Comparison of ENCODE assay signal across 8 cellular contexts in the genomic region with DNA sequence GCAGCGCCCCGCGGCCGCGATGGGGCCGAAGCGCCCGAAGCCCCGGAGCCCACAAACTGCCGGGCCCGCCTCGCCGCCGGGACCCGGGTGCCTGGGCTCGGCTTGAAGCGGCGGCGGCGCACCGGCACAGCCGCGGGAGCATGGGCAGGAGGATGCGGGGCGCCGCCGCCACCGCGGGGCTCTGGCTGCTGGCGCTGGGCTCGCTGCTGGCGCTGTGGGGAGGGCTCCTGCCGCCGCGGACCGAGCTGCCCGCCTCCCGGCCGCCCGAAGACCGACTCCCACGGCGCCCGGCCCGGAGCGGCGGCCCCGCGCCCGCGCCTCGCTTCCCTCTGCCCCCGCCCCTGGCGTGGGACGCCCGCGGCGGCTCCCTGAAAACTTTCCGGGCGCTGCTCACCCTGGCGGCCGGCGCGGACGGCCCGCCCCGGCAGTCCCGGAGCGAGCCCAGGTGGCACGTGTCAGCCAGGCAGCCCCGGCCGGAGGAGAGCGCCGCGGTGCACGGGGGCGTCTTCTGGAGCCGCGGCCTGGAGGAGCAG. TPM values are rescaled to one million over a fixed set of nuclear protein-coding genes. Genes with fewer than 3 reads are reported as not detected.
DNase-seq lines count a peak whose midpoint lies in the region; ATAC-seq and TF ChIP-seq lines count a peak whose summit lies in the region.

No MANE protein-coding gene starts in this region.

- peaks cover 3% of the 10 kb centered on the region for H4K20me1 ChIP-seq in smooth muscle cell (ENCODE audit: low read depth)

- H3K4me3 ChIP-seq in right atrium auricular region (peak overlapping the region; percentile 47 to 63), smooth muscle cell (peak overlapping the region; percentile 64)

- 1% methylated on average over 74 of the region's 79 CpGs for WGBS in smooth muscle cell (ENCODE audit: low lambda C conversion rate)

- peak overlapping the region; percentile 93 for H3K4me2 ChIP-seq in smooth muscle cell

- peak; percentile 44 for ATAC-seq in HG03280 (IDR thresholded peaks at IDR 0.05; ENCODE audit: unreplicated experiment)
- peak; percentile 59 for ATAC-seq in activated CD8-positive, alpha-beta T cell treated with anti-CD3 and anti-CD28 coated beads, Interleukin-2, amount 10 ng/mL, durations not matched to agents 7 days and 5 days

- H3K79me2 ChIP-seq in smooth muscle cell (ENCODE audit: low read depth), result peaks cover 23% of the 10 kb centered on the region

- no peaks in the 10 kb centered on the region for H3K27me3 ChIP-seq in right atrium auricular region
- H3K27me3 ChIP-seq in smooth muscle cell (ENCODE audit: low read depth), result no peaks in the 10 kb centered on the region

- no peaks in the 10 kb centered on the region for H3K36me3 Mint-ChIP-seq in activated CD8-positive, alpha-beta T cell treated with anti-CD3 and anti-CD28 coated beads, Interleukin-2, amount 10 ng/mL, durations not matched to agents 7 days and 5 days (ENCODE audit: low read depth)
- H3K36me3 Mint-ChIP-seq in immature natural killer cell, result peaks cover 0 to 3% (median 0%) of the 10 kb centered on the region in 3 donors

- H3F3A ChIP-seq in smooth muscle cell (ENCODE audit: low read depth), result peaks cover 29% of the 10 kb centered on the region

- H3K27ac ChIP-seq in right atrium auricular region, result peak overlapping the region; percentile 65 to 81
- peak overlapping the region; percentile 93 for H3K27ac ChIP-seq in smooth muscle cell (ENCODE audit: low read depth)

- H3K4me1 Mint-ChIP-seq in activated CD8-positive, alpha-beta T cell treated with anti-CD3 and anti-CD28 coated beads, Interleukin-2, amount 10 ng/mL, durations not matched to agents 7 days and 5 days (ENCODE audit: low read depth), result peaks cover 10% of the 10 kb centered on the region
- peaks cover 11 to 12% of the 10 kb centered on the region in 2 donors for H3K4me1 Mint-ChIP-seq in immature natural killer cell

- H3K9me3 Mint-ChIP-seq in activated CD8-positive, alpha-beta T cell treated with anti-CD3 and anti-CD28 coated beads, Interleukin-2, amount 10 ng/mL, durations not matched to agents 7 days and 5 days (ENCODE audit: insufficient read depth), result no peaks in the 10 kb centered on the region
- no peaks in the 10 kb centered on the region for H3K9me3 Mint-ChIP-seq in immature natural killer cell

- H3K27ac Mint-ChIP-seq in activated CD8-positive, alpha-beta T cell treated with anti-CD3 and anti-CD28 coated beads, Interleukin-2, amount 10 ng/mL, durations not matched to agents 7 days and 5 days, result no peak overlapping the region
- H3K27ac Mint-ChIP-seq in immature natural killer cell, result no peak overlapping the region

- H3K4me1 ChIP-seq in right atrium auricular region (peaks cover 0 to 31% of the 10 kb centered on the region in 2 donors), smooth muscle cell (ENCODE audit: low read depth) (peaks cover 60% of the 10 kb centered on the region)

- H3K9me3 ChIP-seq in right atrium auricular region (no peaks in the 10 kb centered on the region), smooth muscle cell (replicated peaks; ENCODE audit: low read depth) (no peaks in the 10 kb centered on the region)

- H3K9ac ChIP-seq in smooth muscle cell (ENCODE audit: low read depth), result peak overlapping the region; percentile 77

- CTCF ChIA-PET in activated CD8-positive, alpha-beta T cell treated with anti-CD3 and anti-CD28 coated beads, Interleukin-2, amount 10 ng/mL, durations not matched to agents 7 days and 5 days (lab: Charles Lee), result interaction anchor here (2.3 kb wide), 1 partner anchor 204 kb away, joined by 11 read pairs; no protein-coding TSS in a partner anchor

- H3K4me3 Mint-ChIP-seq in activated CD8-positive, alpha-beta T cell treated with anti-CD3 and anti-CD28 coated beads, Interleukin-2, amount 10 ng/mL, durations not matched to agents 7 days and 5 days, result no peak overlapping the region
- no peak overlapping the region for H3K4me3 Mint-ChIP-seq in immature natural killer cell

- POLR2A ChIA-PET in activated CD8-positive, alpha-beta T cell treated with anti-CD3 and anti-CD28 coated beads, Interleukin-2, amount 10 ng/mL, durations not matched to agents 7 days and 5 days (lab: Charles Lee), result no interaction called here

- DNase-seq in COLO668 (lab: John Stamatoyannopoulos, UW; ENCODE audit: unreplicated experiment) (peak; percentile 82), right atrium auricular region (ENCODE audit: low spot score) (no peak), smooth muscle cell (lab: John Stamatoyannopoulos, UW; ENCODE audit: unreplicated experiment) (no peak), T-helper 9 cell (no peak), immature natural killer cell (no peak)
- DNase-seq in activated CD8-positive, alpha-beta T cell treated with anti-CD3 and anti-CD28 coated beads, Interleukin-2, amount 10 ng/mL, durations not matched to agents 7 days and 5 days, result peak; percentile 21

- no peak for TF ChIP-seq CTCF in right atrium auricular region (IDR thresholded peaks at IDR 0.05)
- TF ChIP-seq CTCF in smooth muscle cell (IDR thresholded peaks at IDR 0.05; ENCODE audit: borderline replicate concordance, insufficient read depth, poor library complexity, severe bottlenecking), result no peak

- peak; percentile 9 for TF ChIP-seq POLR2A in GM19193 (IDR thresholded peaks at IDR 0.05; ENCODE audit: extremely low read depth, insufficient read depth, insufficient read length)

- H3K36me3 ChIP-seq in right atrium auricular region (no peaks in the 10 kb centered on the region), smooth muscle cell (ENCODE audit: low read depth) (no peaks in the 10 kb centered on the region)

- no peak overlapping the region for H2AFZ ChIP-seq in smooth muscle cell (ENCODE audit: low read depth)

- peaks cover 51% of the 10 kb centered on the region for H3K27me3 Mint-ChIP-seq in activated CD8-positive, alpha-beta T cell treated with anti-CD3 and anti-CD28 coated beads, Interleukin-2, amount 10 ng/mL, durations not matched to agents 7 days and 5 days (ENCODE audit: low read depth)
- H3K27me3 Mint-ChIP-seq in immature natural killer cell (ENCODE audit: low read depth in 3 of 3), result peaks cover 7 to 29% (median 10%) of the 10 kb centered on the region in 3 donors

RNA-seq across cellular contexts. Expression of a gene that starts 0.3 kb away (rescaled TPM):
- total RNA-seq in activated CD8-positive, alpha-beta T cell treated with anti-CD3 and anti-CD28 coated beads, Interleukin-2, amount 10 ng/mL, durations not matched to agents 7 days and 5 days, result under 1 TPM; 0.11 to 0.39 TPM
- 1 to 10 TPM; 1.9 to 3.9 TPM for total RNA-seq in right atrium auricular region
- total RNA-seq in smooth muscle cell, result 28.3 and 32.7 TPM in 2 replicates
- polyA plus RNA-seq in smooth muscle cell, result 41.2 and 44.5 TPM in 2 replicates
- polyA plus RNA-seq in immature natural killer cell, result not detected

RNA-seq across cellular contexts. Expression of a gene that starts 44.0 kb away (rescaled TPM):
- total RNA-seq in activated CD8-positive, alpha-beta T cell treated with anti-CD3 and anti-CD28 coated beads, Interleukin-2, amount 10 ng/mL, durations not matched to agents 7 days and 5 days, result 10 to 100 TPM; 33.8 to 34.5 TPM
- total RNA-seq in right atrium auricular region (10 to 100 TPM; 22.1 to 35.4 TPM), smooth muscle cell (20.9 and 29.7 TPM in 2 replicates)
- polyA plus RNA-seq in smooth muscle cell (32.9 and 36.7 TPM in 2 replicates), immature natural killer cell (10 to 100 TPM; 36.0 to 55.3 (median 41.1) TPM)

Comparison
In these comparisons a context has a peak if more than half of its experiments do, and no peak if none do; other contexts are left out.
1. DNase-seq: peak in COLO668 (single experiment) and activated CD8-positive, alpha-beta T cell treated with anti-CD3 and anti-CD28 coated beads, Interleukin-2, amount 10 ng/mL, durations not matched to agents 7 days and 5 days (single experiment); none in right atrium auricular region (single experiment), smooth muscle cell (single experiment), T-helper 9 cell (single experiment) and immature natural killer cell (0 of 3).